ENCODE assay signal across 12 cellular contexts in genomic region chr18:31243740-31244512, GRCh38.
DNase-seq lines count a peak whose midpoint lies in the region; ATAC-seq lines count a peak whose summit lies in the region.
"Had no signal": no experiment of that assay in that cellular context is flagged by ENCODE, and none has a peak within 500 bp of the region (broad histone marks: within the 10 kb centered on the region; RNA-seq: fewer than 3 reads in every experiment).

No MANE protein-coding gene starts in this region.

- DNase-seq in Right ventricle myocardium inferior (ENCODE audit: missing footprints) = no peak
- DNase-seq in cardiac septum (ENCODE audit: low spot score) = no peak
- no peak for DNase-seq in Right ventricle myocardium superior
- DNase-seq in activated CD4-positive, alpha-beta T cell treated with anti-CD3 and anti-CD28 coated beads, Interleukin-2, amount 10 ng/mL, durations not matched to agents 24 days and 14 days = no peak
- no peak for DNase-seq in stimulated activated naive CD8-positive, alpha-beta T cell treated with anti-CD3 and anti-CD28 coated beads, Interleukin-15, Interleukin-2, amounts not matched to agents 100 U/mL and 50 U/mL, for 24 hours
- DNase-seq in substantia nigra (lab: John Stamatoyannopoulos, UW) = no peak
- DNase-seq: activated naive CD8-positive, alpha-beta T cell treated with anti-CD3 and anti-CD28 coated beads for 36 hours; GDM1; naive thymus-derived CD8-positive, alpha-beta T cell had no signal

- H3K27me3 Mint-ChIP-seq in activated CD4-positive, alpha-beta T cell treated with anti-CD3 and anti-CD28 coated beads, Interleukin-2, amount 10 ng/mL, durations not matched to agents 24 days and 14 days = no peaks in the 10 kb centered on the region
- H3K27me3 Mint-ChIP-seq: activated naive CD8-positive, alpha-beta T cell treated with anti-CD3 and anti-CD28 coated beads for 36 hours; naive thymus-derived CD8-positive, alpha-beta T cell had no signal

- H3K9me3 ChIP-seq in muscle layer of duodenum (ENCODE audit: control insufficient read depth in 1 of 2, low read length in 2 of 2) = no peaks in the 10 kb centered on the region

- ATAC-seq in Right ventricle myocardium inferior = peak; percentile 29
- ATAC-seq in Right ventricle myocardium superior (ENCODE audit: poor library complexity) = peak; percentile 38
- no peak for ATAC-seq in GM21786 (IDR thresholded peaks at IDR 0.05; ENCODE audit: unreplicated experiment)
- ATAC-seq in stimulated activated naive CD8-positive, alpha-beta T cell treated with anti-CD3 and anti-CD28 coated beads, Interleukin-15, Interleukin-2, amounts not matched to agents 100 U/mL and 50 U/mL, for 24 hours = no peak
- ATAC-seq: naive thymus-derived CD8-positive, alpha-beta T cell had no signal

- H3K4me1 Mint-ChIP-seq in activated CD4-positive, alpha-beta T cell treated with anti-CD3 and anti-CD28 coated beads, Interleukin-2, amount 10 ng/mL, durations not matched to agents 24 days and 14 days = no peaks in the 10 kb centered on the region
- H3K4me1 Mint-ChIP-seq: activated naive CD8-positive, alpha-beta T cell treated with anti-CD3 and anti-CD28 coated beads for 36 hours had no signal

- H3K27ac ChIP-seq in muscle layer of duodenum (ENCODE audit: low read length) = peak overlapping the region; percentile 42
- H3K27ac ChIP-seq in substantia nigra (ENCODE audit: low read depth, low read length, poor library complexity, severe bottlenecking) = no peak overlapping the region
- H3K27ac ChIP-seq: SK-N-MC had no signal

- H3K9me3 Mint-ChIP-seq in activated CD4-positive, alpha-beta T cell treated with anti-CD3 and anti-CD28 coated beads, Interleukin-2, amount 10 ng/mL, durations not matched to agents 24 days and 14 days = no peaks in the 10 kb centered on the region
- H3K9me3 Mint-ChIP-seq: activated naive CD8-positive, alpha-beta T cell treated with anti-CD3 and anti-CD28 coated beads for 36 hours had no signal

- no peak overlapping the region for H3K27ac Mint-ChIP-seq in activated CD4-positive, alpha-beta T cell treated with anti-CD3 and anti-CD28 coated beads, Interleukin-2, amount 10 ng/mL, durations not matched to agents 24 days and 14 days
- H3K27ac Mint-ChIP-seq: activated naive CD8-positive, alpha-beta T cell treated with anti-CD3 and anti-CD28 coated beads for 36 hours; naive thymus-derived CD8-positive, alpha-beta T cell had no signal

- intact Hi-C loops in Right ventricle myocardium inferior (cut with DNase I) (no loop called here), cardiac septum (cut with DNase I) (no loop called here), Right ventricle myocardium superior (cut with DNase I) (no loop called here)
- intact Hi-C loops in activated CD4-positive, alpha-beta T cell treated with anti-CD3 and anti-CD28 coated beads, Interleukin-2, amount 10 ng/mL, durations not matched to agents 24 days and 14 days (cut with micrococcal nuclease) = no loop called here

- no peaks in the 10 kb centered on the region for H3K36me3 ChIP-seq in muscle layer of duodenum (ENCODE audit: control insufficient read depth in 1 of 2, insufficient read depth in 2 of 2, low read length in 2 of 2)

- no peak overlapping the region for H3K4me3 Mint-ChIP-seq in activated CD4-positive, alpha-beta T cell treated with anti-CD3 and anti-CD28 coated beads, Interleukin-2, amount 10 ng/mL, durations not matched to agents 24 days and 14 days
- H3K4me3 Mint-ChIP-seq: activated naive CD8-positive, alpha-beta T cell treated with anti-CD3 and anti-CD28 coated beads for 36 hours; naive thymus-derived CD8-positive, alpha-beta T cell had no signal

- H3K27me3 ChIP-seq in muscle layer of duodenum (ENCODE audit: low read depth, low read length) = no peaks in the 10 kb centered on the region

- peak overlapping the region in 1 of 2 donors; percentile 2 for H3K4me3 ChIP-seq in muscle layer of duodenum (ENCODE audit: low read depth in 1 of 2, low read length in 2 of 2)
- H3K4me3 ChIP-seq: SK-N-MC had no signal

- H3K36me3 Mint-ChIP-seq in activated CD4-positive, alpha-beta T cell treated with anti-CD3 and anti-CD28 coated beads, Interleukin-2, amount 10 ng/mL, durations not matched to agents 24 days and 14 days (ENCODE audit: low read depth) = no peaks in the 10 kb centered on the region
- H3K36me3 Mint-ChIP-seq: activated naive CD8-positive, alpha-beta T cell treated with anti-CD3 and anti-CD28 coated beads for 36 hours; naive thymus-derived CD8-positive, alpha-beta T cell had no signal

- H3K4me1 ChIP-seq in muscle layer of duodenum (ENCODE audit: control insufficient read depth in 1 of 2, insufficient read depth in 2 of 2, low read length in 2 of 2) = peaks cover 0 to 3% of the 10 kb centered on the region in 2 donors

Comparison
In these comparisons a context has a peak if more than half of its experiments do, and no peak if none do; other contexts are left out.
1. ATAC-seq: peak in Right ventricle myocardium inferior (single experiment) and Right ventricle myocardium superior (single experiment); none in GM21786 (single experiment) and stimulated activated naive CD8-positive, alpha-beta T cell treated with anti-CD3 and anti-CD28 coated beads, Interleukin-15, Interleukin-2, amounts not matched to agents 100 U/mL and 50 U/mL, for 24 hours (single experiment).